Comparison of ENCODE assay signal across 15 cellular contexts in genomic region chr7:45028920-45029344, GRCh38. TPM values are rescaled to one million over a fixed set of nuclear protein-coding genes. Genes with fewer than 3 reads are reported as not detected.
DNase-seq lines count a peak whose midpoint lies in the region; ATAC-seq, FAIRE-seq and TF ChIP-seq lines count a peak whose summit lies in the region.
"Had no signal": no experiment of that assay in that cellular context is flagged by ENCODE, and none has a peak within 500 bp of the region (broad histone marks: within the 10 kb centered on the region; RNA-seq: fewer than 3 reads in every experiment).

No MANE protein-coding gene starts in this region.

- peak overlapping the region; percentile 92 for H3K4me3 ChIP-seq in Loucy (ENCODE audit: low read length, poor library complexity, severe bottlenecking)
- H3K4me3 ChIP-seq in small intestine (ENCODE audit: low read depth in 1 of 2, low read length in 2 of 2), result peak overlapping the region; percentile 1 to 46
- peak overlapping the region in 1 of 4 donors; percentile 41 for H3K4me3 ChIP-seq in transverse colon

- TF ChIP-seq POLR2A in transverse colon (IDR thresholded peaks at IDR 0.05), result no peak

- H3K27ac ChIP-seq in small intestine (ENCODE audit: low read depth in 1 of 2, low read length in 1 of 2), result peak overlapping the region in 1 of 2 donors; percentile 8
- H3K27ac ChIP-seq in transverse colon, result peak overlapping the region in 1 of 4 donors; percentile 72
- H3K27ac ChIP-seq: brain microvascular endothelial cell, epithelial cell of prostate had no signal

- peaks cover 87% of the 10 kb centered on the region for H3K79me2 ChIP-seq in Loucy (ENCODE audit: insufficient read depth, low read length)

- peaks cover 3% of the 10 kb centered on the region for H3K9me3 Mint-ChIP-seq in activated CD4-positive, alpha-beta T cell treated with anti-CD3 and anti-CD28 coated beads for 36 hours (ENCODE audit: low read depth)
- H3K9me3 Mint-ChIP-seq in chondrocyte (ENCODE audit: low read depth), result no peaks in the 10 kb centered on the region

- H3K27me3 ChIP-seq in Loucy (ENCODE audit: insufficient read depth, low read length, poor library complexity, severe bottlenecking) (no peaks in the 10 kb centered on the region), small intestine (ENCODE audit: control insufficient read depth in 2 of 2, insufficient read depth in 2 of 2, low read length in 2 of 2) (no peaks in the 10 kb centered on the region), transverse colon (no peaks in the 10 kb centered on the region)
- H3K27me3 ChIP-seq: brain microvascular endothelial cell had no signal

- POLR2A ChIA-PET in activated CD4-positive, alpha-beta T cell treated with anti-CD3 and anti-CD28 coated beads for 36 hours (lab: Charles Lee), result interaction anchor here (0.6 to 2.9 kb wide), 4 partner anchors 25 to 515 kb away, joined by 3 to 16 read pairs (median 6); no protein-coding TSS in a partner anchor

- peaks cover 63% of the 10 kb centered on the region for H3K4me1 ChIP-seq in Loucy (ENCODE audit: insufficient read depth, low read length, poor library complexity, severe bottlenecking)
- peaks cover 0 to 3% of the 10 kb centered on the region in 2 donors for H3K4me1 ChIP-seq in small intestine (ENCODE audit: control insufficient read depth in 2 of 2, insufficient read depth in 1 of 2, low read depth in 1 of 2, low read length in 1 of 2)
- H3K4me1 ChIP-seq in transverse colon, result peaks cover 0 to 10% (median 0%) of the 10 kb centered on the region in 4 donors

- peaks cover 65% of the 10 kb centered on the region for H3K36me3 Mint-ChIP-seq in activated CD4-positive, alpha-beta T cell treated with anti-CD3 and anti-CD28 coated beads for 36 hours (ENCODE audit: low read depth)
- peaks cover 2% of the 10 kb centered on the region for H3K36me3 Mint-ChIP-seq in chondrocyte (ENCODE audit: low read depth)

- TF ChIP-seq CTCF in Loucy (conservative IDR thresholded peaks at IDR 0.05; ENCODE audit: low read length), result no peak
- no peak for TF ChIP-seq CTCF in chondrocyte (IDR thresholded peaks at IDR 0.05)
- TF ChIP-seq CTCF in transverse colon (IDR thresholded peaks at IDR 0.05), result no peak

- H3F3A ChIP-seq in Loucy (ENCODE audit: low read depth), result peaks cover 7% of the 10 kb centered on the region

- H3K9ac ChIP-seq in Loucy (ENCODE audit: low read depth, low read length, poor library complexity, severe bottlenecking), result peak overlapping the region; percentile 98

- H3K4me3 Mint-ChIP-seq in activated CD4-positive, alpha-beta T cell treated with anti-CD3 and anti-CD28 coated beads for 36 hours, result peak overlapping the region; percentile 74
- H3K4me3 Mint-ChIP-seq in chondrocyte (ENCODE audit: unreplicated experiment), result no peak overlapping the region

- H3K9me3 ChIP-seq in Loucy (ENCODE audit: insufficient read depth, low read depth, low read length) (peaks cover 3% of the 10 kb centered on the region; the same call in 1 of the 2 replicates), small intestine (ENCODE audit: control insufficient read depth, low read depth) (no peaks in the 10 kb centered on the region), transverse colon (no peaks in the 10 kb centered on the region)

- H3K36me3 ChIP-seq in Loucy (ENCODE audit: insufficient read depth, low read length) (no peaks in the 10 kb centered on the region), small intestine (ENCODE audit: control insufficient read depth in 2 of 2, insufficient read depth in 2 of 2, low read length in 2 of 2) (no peaks in the 10 kb centered on the region), transverse colon (no peaks in the 10 kb centered on the region)

- in situ Hi-C loops in transverse colon (cut with MboI; ENCODE audit: low pct_ligation_motif_present in 1 of 4, low pct_unique_long_range_greater_than_20kb in 1 of 4, low sequenced_read_pairs in 3 of 4), result no loop called here

- CTCF ChIA-PET in activated CD4-positive, alpha-beta T cell treated with anti-CD3 and anti-CD28 coated beads for 36 hours (lab: Charles Lee), result interaction anchor here (1.0 to 1.5 kb wide), 3 partner anchors 28 to 56 kb away, joined by 4 to 5 read pairs (median 5); no protein-coding TSS in a partner anchor

- FAIRE-seq in small intestine (lab: Jason Lieb, UNC), result no peak
- FAIRE-seq: A204.1 had no signal

- peaks cover 87% of the 10 kb centered on the region for H3K4me1 Mint-ChIP-seq in activated CD4-positive, alpha-beta T cell treated with anti-CD3 and anti-CD28 coated beads for 36 hours
- H3K4me1 Mint-ChIP-seq in chondrocyte (ENCODE audit: low read depth), result peaks cover 26% of the 10 kb centered on the region

- peak overlapping the region; percentile 90 for H3K4me2 ChIP-seq in Loucy (ENCODE audit: low read depth, low read length, poor library complexity, severe bottlenecking)

- intact Hi-C loops in activated CD4-positive, alpha-beta T cell treated with anti-CD3 and anti-CD28 coated beads for 36 hours (cut with DNase I, micrococcal nuclease), result no loop called here
- intact Hi-C loops in transverse colon (cut with DNase I; ENCODE audit: low total_unique reads), result no loop called here

- no peak overlapping the region for H2AFZ ChIP-seq in Loucy (ENCODE audit: low read length)

- peak overlapping the region; percentile 91 for H3K27ac Mint-ChIP-seq in activated CD4-positive, alpha-beta T cell treated with anti-CD3 and anti-CD28 coated beads for 36 hours
- no peak overlapping the region for H3K27ac Mint-ChIP-seq in chondrocyte (ENCODE audit: unreplicated experiment)

- DNase-seq in activated CD4-positive, alpha-beta T cell treated with anti-CD3 and anti-CD28 coated beads for 36 hours, result no peak
- no peak for DNase-seq in activated CD4-positive, alpha-beta T cell treated with anti-CD3 and anti-CD28 coated beads for 1 hour
- DNase-seq in chondrocyte (ENCODE audit: low spot score) (peak; percentile 15), small intestine (no peak), DMS 273 (lab: John Stamatoyannopoulos, UW; ENCODE audit: unreplicated experiment) (no peak), transverse colon (no peak), NCI-H1105 treated with DMSO at 0.1 percent for 48 hours (lab: John Stamatoyannopoulos, UW) (no peak)
- DNase-seq: brain microvascular endothelial cell, hypothalamus, mammary epithelial cell, OCI-M1 had no signal

- no peaks in the 10 kb centered on the region for H3K9me2 ChIP-seq in Loucy (replicated peaks; ENCODE audit: low read depth, low read length)

- H3K27me3 Mint-ChIP-seq in activated CD4-positive, alpha-beta T cell treated with anti-CD3 and anti-CD28 coated beads for 36 hours, result no peaks in the 10 kb centered on the region
- H3K27me3 Mint-ChIP-seq in chondrocyte (ENCODE audit: low read depth), result no peaks in the 10 kb centered on the region

- no peak for TF ChIP-seq EP300 in transverse colon (IDR thresholded peaks at IDR 0.05; ENCODE audit: low read depth)

- H4K20me1 ChIP-seq in Loucy (ENCODE audit: insufficient read depth, low read length, poor library complexity, severe bottlenecking), result peaks cover 51% of the 10 kb centered on the region

- peak; percentile 10 for ATAC-seq in activated CD4-positive, alpha-beta T cell treated with anti-CD3 and anti-CD28 coated beads for 36 hours

- WGBS in small intestine, 3 donors, result 78 to 92% (median 90%) methylated on average over 7 of the region's 7 CpGs
- WGBS in transverse colon (ENCODE audit: low coverage in 1 of 2), 2 donors, result 85% methylated on average over 7 of the region's 7 CpGs; no CpG with 5 or more reads in 1 of the 2 donors

RNA-seq across cellular contexts. Expression of gene CCM2, which starts 28.9 kb away (rescaled TPM):
- total RNA-seq in activated CD4-positive, alpha-beta T cell treated with anti-CD3 and anti-CD28 coated beads for 36 hours, result 10 to 100 TPM; 70.1 to 80.1 TPM
- 43.7 to 53.7 TPM (median 47.8 TPM) in 3 replicates for total RNA-seq in chondrocyte
- polyA plus RNA-seq in small intestine, result 10 to 100 TPM; 23.5 to 32.3 (median 25.9) TPM
- 10 to 100 TPM; 40.4 to 76.4 (median 47.8) TPM for total RNA-seq in transverse colon

RNA-seq across cellular contexts. Expression of gene MYO1G, which starts 50.1 kb away (rescaled TPM):
- 100 to 1,000 TPM; 369 to 376 TPM for total RNA-seq in activated CD4-positive, alpha-beta T cell treated with anti-CD3 and anti-CD28 coated beads for 36 hours
- total RNA-seq in chondrocyte (0.05 to 0.36 TPM in 2 of 3 replicates, not detected in the other), transverse colon (1 to 10 TPM; 2.5 to 8.3 (median 6.4) TPM)
- polyA plus RNA-seq in small intestine, result 1 to 10 TPM; 1.3 to 4.1 (median 2.1) TPM
- total RNA-seq: LHCN-M2 had no signal

RNA-seq across cellular contexts. Expression of gene NACAD, which starts 59.8 kb away (rescaled TPM):
- total RNA-seq in activated CD4-positive, alpha-beta T cell treated with anti-CD3 and anti-CD28 coated beads for 36 hours, result under 1 TPM; 0.14 to 0.21 TPM
- total RNA-seq in chondrocyte (12.4 to 21.9 TPM (median 19.0 TPM) in 3 replicates), transverse colon (1 to 10 TPM; 1.1 to 5.2 (median 2.0) TPM)
- 1 to 10 TPM in 1 of 3 donors, under 1 TPM in 2; 0.22 to 2.9 (median 0.54) TPM for polyA plus RNA-seq in small intestine

Comparison
In these comparisons a context has a peak if more than half of its experiments do, and no peak if none do; other contexts are left out.
1. RNA of gene MYO1G, which starts 50.1 kb away (total RNA-seq): 369 to 376 TPM in activated CD4-positive, alpha-beta T cell treated with anti-CD3 and anti-CD28 coated beads for 36 hours; 2.5 to 8.3 TPM in transverse colon and 0.05 to 0.36 TPM in chondrocyte; every median in the first group is over 10 times any median in the second.